In genomic region chr22:27239520-27239919, GRCh38 we compare ENCODE assay signal across 23 cellular contexts.
DNase-seq lines count a peak whose midpoint lies in the region; FAIRE-seq and TF ChIP-seq lines count a peak whose summit lies in the region.
"Had no signal": no experiment of that assay in that cellular context is flagged by ENCODE, and none has a peak within 500 bp of the region (broad histone marks: within the 10 kb centered on the region; RNA-seq: fewer than 3 reads in every experiment).

No MANE protein-coding gene starts in this region.

- H3K27ac ChIP-seq in PC-9 (no peak overlapping the region), endothelial cell of umbilical vein (ENCODE audit: insufficient read depth, low read depth, low read length) (peak overlapping the region; percentile 96), mesenchymal stem cell (ENCODE audit: low read length, poor library complexity, severe bottlenecking) (peak overlapping the region; percentile 90)
- H3K27ac ChIP-seq: breast epithelium, epithelial cell of prostate had no signal

- H3K36me3 ChIP-seq in PC-9 (ENCODE audit: low read depth) = no peaks in the 10 kb centered on the region
- H3K36me3 ChIP-seq in endothelial cell of umbilical vein (ENCODE audit: control insufficient read depth in 2 of 2, extremely low read depth in 1 of 2, insufficient read depth in 2 of 2, low read length in 2 of 2) = no peaks in the 10 kb centered on the region
- H3K36me3 ChIP-seq in mesenchymal stem cell (ENCODE audit: control insufficient read depth in 1 of 2, insufficient read depth in 2 of 2, low read depth in 1 of 2, low read length in 2 of 2) = no peaks in the 10 kb centered on the region
- no peaks in the 10 kb centered on the region for H3K36me3 ChIP-seq in skeletal muscle satellite cell (ENCODE audit: insufficient read depth, low read length)
- H3K36me3 ChIP-seq: breast epithelium, thoracic aorta had no signal

- POLR2A ChIA-PET in PC-9 (lab: Charles Lee; ENCODE audit: unreplicated experiment) = no interaction called here
- POLR2A ChIA-PET in endothelial cell of umbilical vein (lab: Charles Lee) = interaction anchor here (0.9 kb wide), 2 partner anchors 25 to 181 kb away, joined by 3 to 5 read pairs; no protein-coding TSS in a partner anchor

- FAIRE-seq in endothelial cell of umbilical vein (lab: Jason Lieb, UNC) = no peak
- FAIRE-seq in H54 (lab: Jason Lieb, UNC) = no peak
- FAIRE-seq: GM19239 had no signal

- intact Hi-C loops in PC-9 (cut with micrococcal nuclease; ENCODE audit: unreplicated experiment) (loop anchor here (1.0 kb wide), 1 partner anchor 37 kb away; no protein-coding TSS in a partner anchor), endothelial cell of umbilical vein (cut with micrococcal nuclease) (loop anchor here (1.0 to 10.0 kb wide), 12 partner anchors 27 to 563 kb away; partner anchors contain the start of gene MN1)

- H4K91ac ChIP-seq in mesenchymal stem cell (ENCODE audit: low read length) = peak overlapping the region; percentile 93

- peak overlapping the region; percentile 44 to 75 for H2BK12ac ChIP-seq in mesenchymal stem cell (ENCODE audit: low read length in 2 of 2)

- H3K14ac ChIP-seq in mesenchymal stem cell (ENCODE audit: low read length in 2 of 2) = no peak overlapping the region

- no peaks in the 10 kb centered on the region for H3K79me2 ChIP-seq in PC-9 (ENCODE audit: low read depth)
- H3K79me2 ChIP-seq in endothelial cell of umbilical vein (ENCODE audit: control insufficient read depth, insufficient read depth, low read length) = no peaks in the 10 kb centered on the region

- 14% methylated on average over 4 of the region's 4 CpGs for WGBS in mesenchymal stem cell

- H3K9me3 ChIP-seq in PC-9 (ENCODE audit: insufficient read depth, low read depth) (no peaks in the 10 kb centered on the region; the same call in 1 of the 2 replicates), endothelial cell of umbilical vein (replicated peaks; ENCODE audit: control insufficient read depth, insufficient read depth, low read length) (no peaks in the 10 kb centered on the region), mesenchymal stem cell (ENCODE audit: control insufficient read depth, low read length) (peaks cover 9% of the 10 kb centered on the region), skeletal muscle satellite cell (replicated peaks; ENCODE audit: low read length) (no peaks in the 10 kb centered on the region)
- H3K9me3 ChIP-seq: breast epithelium, thoracic aorta had no signal

- no peaks in the 10 kb centered on the region for H4K20me1 ChIP-seq in PC-9 (ENCODE audit: insufficient read depth)
- H4K20me1 ChIP-seq in endothelial cell of umbilical vein (replicated peaks; ENCODE audit: control insufficient read depth, extremely low read depth, insufficient read depth, low read length) = no peaks in the 10 kb centered on the region

- no peaks in the 10 kb centered on the region for H3K79me1 ChIP-seq in mesenchymal stem cell (replicated peaks; ENCODE audit: low read length, poor library complexity, severe bottlenecking)

- H2BK15ac ChIP-seq in mesenchymal stem cell (ENCODE audit: low read depth, poor library complexity, severe bottlenecking) = peak overlapping the region; percentile 61

- H3K9ac ChIP-seq in endothelial cell of umbilical vein (replicated peaks; ENCODE audit: extremely low read depth, insufficient read depth, low read length) (peak overlapping the region; percentile 72), mesenchymal stem cell (ENCODE audit: low read length) (no peak overlapping the region), skeletal muscle satellite cell (ENCODE audit: low read depth, low read length) (peak overlapping the region; percentile 26)

- H4K8ac ChIP-seq in mesenchymal stem cell (ENCODE audit: low read length) = peak overlapping the region; percentile 42

- no peak overlapping the region for H3K4me3 Mint-ChIP-seq in progenitor cell of endocrine pancreas (ENCODE audit: low read depth)
- H3K4me3 Mint-ChIP-seq: activated naive CD8-positive, alpha-beta T cell treated with anti-CD3 and anti-CD28 coated beads, Interleukin-2, amount 50 U/mL, for 24 hours; CD4-positive, alpha-beta memory T cell; GM23338; stimulated activated effector memory CD8-positive, alpha-beta T cell treated with anti-CD3 and anti-CD28 coated beads, Interleukin-12 subunit alpha, Interleukin-12 subunit beta, amount 100 ng/mL, for 72 hours; T-helper 1 cell treated with Interleukin-12 subunit alpha and Interleukin-12 subunit beta and Interleukin-4 antibody, amounts not matched to agents 30 μg/mL and 1 μg/mL, for 36 hours had no signal

- no peaks in the 10 kb centered on the region for H3K9me3 Mint-ChIP-seq in progenitor cell of endocrine pancreas (ENCODE audit: low read depth)
- H3K9me3 Mint-ChIP-seq: activated naive CD8-positive, alpha-beta T cell treated with anti-CD3 and anti-CD28 coated beads, Interleukin-2, amount 50 U/mL, for 24 hours; GM23338; stimulated activated effector memory CD8-positive, alpha-beta T cell treated with anti-CD3 and anti-CD28 coated beads, Interleukin-12 subunit alpha, Interleukin-12 subunit beta, amount 100 ng/mL, for 72 hours; T-helper 1 cell treated with Interleukin-12 subunit alpha and Interleukin-12 subunit beta and Interleukin-4 antibody, amounts not matched to agents 30 μg/mL and 1 μg/mL, for 36 hours had no signal

- H3K4me3 ChIP-seq in PC-9 = no peak overlapping the region
- no peak overlapping the region for H3K4me3 ChIP-seq in endothelial cell of umbilical vein (replicated peaks in 1 of 3; ENCODE audit: insufficient read depth in 1 of 3, low read depth in 1 of 3, low read length in 3 of 3)
- H3K4me3 ChIP-seq in mesenchymal stem cell (ENCODE audit: insufficient read depth in 1 of 2, low read depth in 1 of 2, low read length in 2 of 2) = no peak overlapping the region
- peak overlapping the region; percentile 3 for H3K4me3 ChIP-seq in skeletal muscle satellite cell (ENCODE audit: low read length)
- H3K4me3 ChIP-seq: breast epithelium, GM23338, thoracic aorta had no signal

- dilution Hi-C loops in endothelial cell of umbilical vein (cut with MboI; ENCODE audit: extremely low pct_ligation_motif_present, low sequenced_read_pairs) = no loop called here

- H3K36me3 Mint-ChIP-seq in progenitor cell of endocrine pancreas (ENCODE audit: insufficient read depth) = no peaks in the 10 kb centered on the region
- H3K36me3 Mint-ChIP-seq: CD4-positive, alpha-beta memory T cell; stimulated activated effector memory CD8-positive, alpha-beta T cell treated with anti-CD3 and anti-CD28 coated beads, Interleukin-12 subunit alpha, Interleukin-12 subunit beta, amount 100 ng/mL, for 72 hours had no signal

- H2AFZ ChIP-seq in PC-9 (no peak overlapping the region), endothelial cell of umbilical vein (ENCODE audit: low read depth, low read length) (no peak overlapping the region), mesenchymal stem cell (ENCODE audit: low read depth, low read length) (no peak overlapping the region)
- H2AFZ ChIP-seq: GM23338 had no signal

- peak overlapping the region; percentile 51 for H2BK5ac ChIP-seq in mesenchymal stem cell (ENCODE audit: low read depth, low read length, poor library complexity, severe bottlenecking)

- peak overlapping the region; percentile 93 for H2AK5ac ChIP-seq in mesenchymal stem cell (ENCODE audit: low read length, severe bottlenecking)

- peak overlapping the region; percentile 75 to 86 for H3K18ac ChIP-seq in mesenchymal stem cell (ENCODE audit: low read depth in 1 of 2, low read length in 2 of 2)

- in situ Hi-C loops in KBM-7 (cut with MboI; ENCODE audit: low pct_unique_long_range_greater_than_20kb, low sequenced_read_pairs) = no loop called here

- H3K27me3 ChIP-seq in PC-9 (ENCODE audit: insufficient read depth, low read depth) (no peaks in the 10 kb centered on the region), endothelial cell of umbilical vein (ENCODE audit: control insufficient read depth in 2 of 2, insufficient read depth in 2 of 2, low read length in 2 of 2) (no peaks in the 10 kb centered on the region), mesenchymal stem cell (ENCODE audit: control insufficient read depth in 1 of 2, insufficient read depth in 1 of 2, low read length in 2 of 2) (peaks cover 0 to 67% of the 10 kb centered on the region in 2 experiments), skeletal muscle satellite cell (ENCODE audit: control insufficient read depth, insufficient read depth, low read length) (no peaks in the 10 kb centered on the region)

- peak overlapping the region in 1 of 2 experiments; percentile 65 for H3K23ac ChIP-seq in mesenchymal stem cell (ENCODE audit: low read length in 2 of 2)

- H3K27me3 Mint-ChIP-seq in progenitor cell of endocrine pancreas = peaks cover 11% of the 10 kb centered on the region

- TF ChIP-seq POLR2A in endothelial cell of umbilical vein (IDR thresholded peaks at IDR 0.05; ENCODE audit: low read depth, low read length) (no peak), H54 (IDR thresholded peaks at IDR 0.05; ENCODE audit: low read depth, low read length) (no peak)

- peaks cover 10% of the 10 kb centered on the region for H3K4me1 ChIP-seq in PC-9 (replicated peaks; ENCODE audit: insufficient read depth)
- peaks cover 44% of the 10 kb centered on the region for H3K4me1 ChIP-seq in endothelial cell of umbilical vein (ENCODE audit: control insufficient read depth, extremely low read depth, insufficient read depth, low read length)
- H3K4me1 ChIP-seq in mesenchymal stem cell (ENCODE audit: control insufficient read depth, insufficient read depth, low read depth, low read length) = peaks cover 33% of the 10 kb centered on the region
- H3K4me1 ChIP-seq in skeletal muscle satellite cell (ENCODE audit: control insufficient read depth, insufficient read depth, low read length) = peaks cover 31% of the 10 kb centered on the region
- H3K4me1 ChIP-seq: breast epithelium had no signal

- CTCF ChIA-PET in PC-9 (lab: Charles Lee) = no interaction called here
- CTCF ChIA-PET in endothelial cell of umbilical vein (lab: Charles Lee) = interaction anchor here (0.9 to 1.3 kb wide), 6 partner anchors 26 to 177 kb away, joined by 3 to 5 read pairs (median 3); no protein-coding TSS in a partner anchor

- H3K4ac ChIP-seq in mesenchymal stem cell (ENCODE audit: low read depth in 1 of 2, low read length in 2 of 2) = peak overlapping the region in 1 of 2 experiments; percentile 72

- H3K4me2 ChIP-seq in PC-9 = peak overlapping the region; percentile 31; the same call in 1 of the 2 replicates
- peak overlapping the region; percentile 14 for H3K4me2 ChIP-seq in endothelial cell of umbilical vein (ENCODE audit: insufficient read depth, low read length)
- peak overlapping the region; percentile 3 for H3K4me2 ChIP-seq in mesenchymal stem cell (ENCODE audit: low read length, poor library complexity, severe bottlenecking)
- H3K4me2 ChIP-seq in skeletal muscle satellite cell (ENCODE audit: low read length) = peak overlapping the region; percentile 63
- H3K4me2 ChIP-seq: GM23338 had no signal

- BruUV-seq in PC-9 (replicated peaks; lab: Mats Ljungman, UMichigan) (no TSS peak), endothelial cell of umbilical vein (replicated peaks; lab: Mats Ljungman, UMichigan) (TSS peak; percentile 66)

- no peaks in the 10 kb centered on the region for H3K9me2 ChIP-seq in PC-9 (ENCODE audit: insufficient read depth)

- DNase-seq in PC-9 (no peak), endothelial cell of umbilical vein (ENCODE audit: low read depth, low spot score) (no peak), mesenchymal stem cell (no peak), KBM-7 (no peak), iPS-NIHi7 (ENCODE audit: extremely low spot score) (no peak), progenitor cell of endocrine pancreas (ENCODE audit: low spot score, unreplicated experiment) (no peak), H54 (ENCODE audit: insufficient read length, low spot score) (no peak)
- DNase-seq: activated CD4-positive, alpha-beta T cell treated with anti-CD3 and anti-CD28 coated beads for 48 hours; activated CD8-positive, alpha-beta memory T cell treated with anti-CD3 and anti-CD28 coated beads, Interleukin-2, amount 50 U/mL, for 4 hours; activated naive CD8-positive, alpha-beta T cell treated with anti-CD3 and anti-CD28 coated beads, Interleukin-2, amount 50 U/mL, for 24 hours; CD4-positive, alpha-beta memory T cell; DMS53; foreskin melanocyte; GF-D8; NCI-H1436 had no signal

- peak overlapping the region; percentile 59 for H2BK120ac ChIP-seq in mesenchymal stem cell (ENCODE audit: low read depth, low read length)

- no peaks in the 10 kb centered on the region for H3K9me1 ChIP-seq in endothelial cell of umbilical vein (replicated peaks; ENCODE audit: control insufficient read depth, extremely low read depth, insufficient read depth, low read length)

- H3K27ac Mint-ChIP-seq in progenitor cell of endocrine pancreas = no peak overlapping the region
- H3K27ac Mint-ChIP-seq: activated naive CD8-positive, alpha-beta T cell treated with anti-CD3 and anti-CD28 coated beads, Interleukin-2, amount 50 U/mL, for 24 hours; CD4-positive, alpha-beta memory T cell; GM23338; stimulated activated effector memory CD8-positive, alpha-beta T cell treated with anti-CD3 and anti-CD28 coated beads, Interleukin-12 subunit alpha, Interleukin-12 subunit beta, amount 100 ng/mL, for 72 hours; T-helper 1 cell treated with Interleukin-12 subunit alpha and Interleukin-12 subunit beta and Interleukin-4 antibody, amounts not matched to agents 30 μg/mL and 1 μg/mL, for 36 hours had no signal

- peaks cover 13% of the 10 kb centered on the region for H3K4me1 Mint-ChIP-seq in progenitor cell of endocrine pancreas (ENCODE audit: low read depth)
- H3K4me1 Mint-ChIP-seq: activated naive CD8-positive, alpha-beta T cell treated with anti-CD3 and anti-CD28 coated beads, Interleukin-2, amount 50 U/mL, for 24 hours; CD4-positive, alpha-beta memory T cell; stimulated activated effector memory CD8-positive, alpha-beta T cell treated with anti-CD3 and anti-CD28 coated beads, Interleukin-12 subunit alpha, Interleukin-12 subunit beta, amount 100 ng/mL, for 72 hours had no signal

- TF ChIP-seq CTCF in PC-9 (conservative IDR thresholded peaks at IDR 0.05) = no peak
- no peak for TF ChIP-seq CTCF in endothelial cell of umbilical vein (IDR thresholded peaks at IDR 0.05; ENCODE audit: extremely low read depth in 1 of 2, insufficient read depth in 1 of 2, low read depth in 1 of 2, low read length in 2 of 2)
- TF ChIP-seq CTCF in progenitor cell of endocrine pancreas (IDR thresholded peaks at IDR 0.05; ENCODE audit: unreplicated experiment) = no peak

- H3F3A ChIP-seq in PC-9 (ENCODE audit: insufficient read depth, low read depth) = no peaks in the 10 kb centered on the region

Comparison
In these comparisons a context has a peak if more than half of its experiments do, and no peak if none do; other contexts are left out.
1. H3K4me2 ChIP-seq: peak in every context shown above with its lines; median percentile 63 in skeletal muscle satellite cell; 31 in PC-9; 14 in endothelial cell of umbilical vein; 3 in mesenchymal stem cell.